In the genomic region with DNA sequence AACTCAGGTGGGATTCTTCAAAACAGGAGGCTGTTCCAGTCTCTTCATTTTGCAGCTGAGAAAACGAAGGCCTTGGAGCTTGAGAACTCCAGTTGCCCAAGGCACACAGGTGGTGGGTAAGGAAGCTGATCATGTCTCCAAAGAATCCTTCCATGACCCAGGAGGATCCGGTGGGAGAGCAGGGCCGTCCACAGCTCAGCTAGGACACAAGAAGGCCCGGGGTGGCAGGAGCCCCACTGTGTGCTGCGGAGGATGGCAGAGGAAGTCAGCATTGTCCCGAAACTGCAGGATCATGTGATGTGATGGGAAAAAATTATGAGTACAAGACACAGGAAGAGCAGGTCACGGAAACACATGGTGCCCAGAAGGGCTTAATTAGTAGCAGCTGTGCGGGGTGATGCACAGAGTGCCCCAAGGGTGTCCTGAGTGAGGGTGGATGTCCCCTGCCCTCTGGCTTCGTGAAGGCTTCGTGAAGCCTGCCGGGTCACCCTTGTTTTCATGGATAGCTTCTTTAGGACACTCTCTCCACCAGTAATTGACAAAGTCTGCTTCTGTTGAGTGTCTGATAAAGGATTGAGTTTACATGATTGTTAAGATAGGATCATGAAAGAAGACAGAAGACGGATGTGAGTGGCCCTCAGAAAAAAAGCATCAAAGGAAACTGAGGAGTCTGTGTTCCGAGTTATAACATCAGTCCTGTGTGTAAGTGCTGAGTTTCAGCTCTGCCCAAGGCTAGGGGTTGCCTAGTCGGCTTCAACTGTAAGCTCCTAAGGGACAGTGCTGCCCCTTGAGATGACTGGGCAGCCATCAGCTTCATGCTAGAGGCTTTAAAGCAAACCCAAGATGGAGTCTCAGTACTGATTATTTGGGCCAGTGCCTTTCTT, we compare ENCODE assay signal across 7 cellular contexts. TPM values are rescaled to one million over a fixed set of nuclear protein-coding genes. Genes with fewer than 3 reads are reported as not detected.
DNase-seq lines count a peak whose midpoint lies in the region; ATAC-seq and TF ChIP-seq lines count a peak whose summit lies in the region.

No MANE protein-coding gene starts in this region.

- no peak overlapping the region for H3K27ac Mint-ChIP-seq in T-helper 17 cell

- no peaks in the 10 kb centered on the region for H3K36me3 Mint-ChIP-seq in T-helper 17 cell (ENCODE audit: low read depth)

- 46 to 48% methylated on average over 14 of the region's 14 CpGs for WGBS in GM23248 (ENCODE audit: low coverage in 1 of 2, low lambda C conversion rate in 2 of 2, missing lambda C conversion rate in 2 of 2), 2 experiments

- peaks cover 27% of the 10 kb centered on the region for H3K27me3 Mint-ChIP-seq in T-helper 17 cell

- H3K27ac ChIP-seq in GM23248, result peak overlapping the region; percentile 30
- H3K27ac ChIP-seq in thoracic aorta, result peak overlapping the region; percentile 54 to 57

- H3K27me3 ChIP-seq in GM23248 (replicated peaks; ENCODE audit: insufficient read depth) (no peaks in the 10 kb centered on the region), thoracic aorta (replicated peaks; ENCODE audit: insufficient read depth) (no peaks in the 10 kb centered on the region)

- peak overlapping the region; percentile 9 for H3K4me3 Mint-ChIP-seq in T-helper 17 cell

- peak overlapping the region; percentile 22; the same call in 1 of the 2 replicates for H3K9ac ChIP-seq in GM23248

- peak overlapping the region; percentile 72 for H3K4me2 ChIP-seq in GM23248 (ENCODE audit: unreplicated experiment)

- no peaks in the 10 kb centered on the region for H4K20me1 ChIP-seq in GM23248 (ENCODE audit: insufficient read depth)

- in situ Hi-C loops in GM23248 (cut with MboI), result loop anchor here (10.0 kb wide), 1 partner anchor 408 kb away; no protein-coding TSS in a partner anchor

- DNase-seq in GM23248 (peak; percentile 55), T-helper 17 cell (no peak), islet precursor cell (peak; percentile 78), thoracic aorta (ENCODE audit: low spot score) (no peak), NCI-H1436 treated with DMSO at 0.1 percent for 48 hours (lab: John Stamatoyannopoulos, UW) (no peak)
- no peak for DNase-seq in activated naive CD4-positive, alpha-beta T cell treated with anti-CD3 and anti-CD28 coated beads, Interleukin-2, amount 50 U/mL, for 16 hours

- TF ChIP-seq CTCF in thoracic aorta (IDR thresholded peaks at IDR 0.05), result no peak

- H3K4me1 ChIP-seq in GM23248 (ENCODE audit: insufficient read depth), result peaks cover 42% of the 10 kb centered on the region
- H3K4me1 ChIP-seq in thoracic aorta (ENCODE audit: control insufficient read depth in 1 of 2, low read depth in 2 of 2), result peaks cover 13 to 20% of the 10 kb centered on the region in 2 donors

- peaks cover 29% of the 10 kb centered on the region for H3F3A ChIP-seq in GM23248 (ENCODE audit: insufficient read depth)

- H2AFZ ChIP-seq in GM23248, result peak overlapping the region; percentile 92; the same call in 1 of the 2 replicates

- H3K9me3 ChIP-seq in GM23248 (ENCODE audit: low read depth) (no peaks in the 10 kb centered on the region), T-helper 17 cell (ENCODE audit: control insufficient read depth, low read length, poor library complexity, severe bottlenecking) (no peaks in the 10 kb centered on the region), thoracic aorta (no peaks in the 10 kb centered on the region)

- H3K4me3 ChIP-seq in GM23248 (peak overlapping the region; percentile 68; the same call in 1 of the 2 replicates), thoracic aorta (no peak overlapping the region)

- H3K79me2 ChIP-seq in GM23248 (ENCODE audit: insufficient read depth), result no peaks in the 10 kb centered on the region

- H3K9me2 ChIP-seq in GM23248 (ENCODE audit: insufficient read depth), result no peaks in the 10 kb centered on the region

- H3K36me3 ChIP-seq in GM23248 (ENCODE audit: low read depth) (no peaks in the 10 kb centered on the region), thoracic aorta (no peaks in the 10 kb centered on the region)

- H3K4me1 Mint-ChIP-seq in T-helper 17 cell, result peaks cover 5% of the 10 kb centered on the region

- ATAC-seq in T-helper 17 cell (no peak), thoracic aorta (ENCODE audit: insufficient number of reproducible peaks, low FRiP score, low read depth) (no peak), GM19452 (IDR thresholded peaks at IDR 0.05; ENCODE audit: unreplicated experiment) (no peak)

RNA-seq across cellular contexts. Expression of a gene that starts 33.8 kb away (rescaled TPM):
- 45.7 and 54.4 TPM in 2 replicates for total RNA-seq in GM23248 (2014; rRNA removed; shearing (Covaris generic))
- polyA plus RNA-seq in GM23248 (2016; fragmentation: Nextera tagmentation; extraction: Ambion mirVana), result 6.1 and 8.1 TPM in 2 replicates
- total RNA-seq in T-helper 17 cell (10 to 100 TPM; 15.5 to 19.1 TPM), thoracic aorta (10 to 100 TPM; 36.8 to 47.6 TPM)

Comparison
In these comparisons a context has a peak if more than half of its experiments do, and no peak if none do; other contexts are left out.
1. DNase-seq: peak in GM23248 (single experiment) and islet precursor cell (single experiment); none in T-helper 17 cell (0 of 3), thoracic aorta (single experiment), NCI-H1436 treated with DMSO at 0.1 percent for 48 hours (single experiment) and activated naive CD4-positive, alpha-beta T cell treated with anti-CD3 and anti-CD28 coated beads, Interleukin-2, amount 50 U/mL, for 16 hours (single experiment).